8 cellular contexts compared by ENCODE assay signal in genomic region chr10:34001831-34002230, GRCh38.
"Had no signal": no experiment of that assay in that cellular context is flagged by ENCODE, and none has a peak within 500 bp of the region (broad histone marks: within the 10 kb centered on the region; RNA-seq: fewer than 3 reads in every experiment).

No MANE protein-coding gene starts in this region.

- FAIRE-seq: G401.6, GM12878, GM12891, GM12892, GM18507, GM19239 had no signal

- H3K4me3 ChIP-seq: GM12878 had no signal

- DNase-seq: GDM1, GF-D8 had no signal
